ENCODE assay signal across 2 cellular contexts in genomic region chr1:43152866-43153265, GRCh38.
TF ChIP-seq lines count a peak whose summit lies in the region.

No MANE protein-coding gene starts in this region.

TF ChIP-seq in A549, 52 proteins besides CTCF, POLR2A, EP300 and RAD21:
- TF ChIP-seq TFCP2L1 (CRISPR knock-in tag; IDR thresholded peaks at IDR 0.05) (no peak), CHD2 (IDR thresholded peaks at IDR 0.05; ENCODE audit: low read length, partially characterized antibody) (no peak), REST (IDR thresholded peaks at IDR 0.05) (no peak), CHD4 (IDR thresholded peaks at IDR 0.05; ENCODE audit: borderline replicate concordance) (no peak), ATOH8 (CRISPR knock-in tag; IDR thresholded peaks at IDR 0.05; ENCODE audit: low read depth) (no peak), HMGXB4 (CRISPR knock-in tag; IDR thresholded peaks at IDR 0.05; ENCODE audit: borderline replicate concordance) (no peak), RNF2 (IDR thresholded peaks at IDR 0.05; ENCODE audit: borderline replicate concordance, low read depth) (no peak), EHMT2 (IDR thresholded peaks at IDR 0.05; ENCODE audit: low read depth) (no peak), FOSL2 (IDR thresholded peaks at IDR 0.05) (no peak), FOSL2 (CRISPR knock-in tag; IDR thresholded peaks at IDR 0.05) (no peak)

TF ChIP-seq in HCT116, 20 proteins besides CTCF, POLR2A, EP300 and RAD21:
- no peak for TF ChIP-seq EGR1 (IDR thresholded peaks at IDR 0.05; ENCODE audit: low read depth)
- no peak for TF ChIP-seq FOSL1 (IDR thresholded peaks at IDR 0.05; ENCODE audit: low read depth)
- TF ChIP-seq ATF3 (IDR thresholded peaks at IDR 0.05) = no peak
- TF ChIP-seq SIN3A (IDR thresholded peaks at IDR 0.05; ENCODE audit: low read depth) = no peak
- TF ChIP-seq ZFX (IDR thresholded peaks at IDR 0.05) = no peak
- no peak for TF ChIP-seq POLR2AphosphoS5 (IDR thresholded peaks at IDR 0.05; ENCODE audit: low read depth, low read length)
- TF ChIP-seq EZH2phosphoT487 (IDR thresholded peaks at IDR 0.05; ENCODE audit: borderline replicate concordance) = no peak
- TF ChIP-seq EZH2 (IDR thresholded peaks at IDR 0.05) = no peak
- TF ChIP-seq SP1 (IDR thresholded peaks at IDR 0.05; ENCODE audit: low read depth) = no peak
- TF ChIP-seq YY1 (IDR thresholded peaks at IDR 0.05; ENCODE audit: extremely low read depth, insufficient replicate concordance, low read depth, low read length) = no peak
- no peak for TF ChIP-seq JUND (IDR thresholded peaks at IDR 0.05)
- no peak for TF ChIP-seq CBX3 (IDR thresholded peaks at IDR 0.05; ENCODE audit: low read depth)
- TF ChIP-seq ELF1 (IDR thresholded peaks at IDR 0.05; ENCODE audit: borderline replicate concordance, low read depth) = no peak
- TF ChIP-seq ZNF274 (IDR thresholded peaks at IDR 0.05; ENCODE audit: low read depth, low read length) = no peak
- TF ChIP-seq SRF (IDR thresholded peaks at IDR 0.05; ENCODE audit: low read depth) = no peak
- no peak for TF ChIP-seq MAX (IDR thresholded peaks at IDR 0.05)
- TF ChIP-seq CEBPB (IDR thresholded peaks at IDR 0.05; ENCODE audit: low read depth) = no peak
- no peak for TF ChIP-seq TCF7L2 (IDR thresholded peaks at IDR 0.05; ENCODE audit: borderline replicate concordance, extremely low read depth, insufficient read depth, insufficient read length)
